11 cellular contexts compared by ENCODE assay signal in genomic region chr4:7805533-7806079, GRCh38.
DNase-seq lines count a peak whose midpoint lies in the region; ATAC-seq, FAIRE-seq and TF ChIP-seq lines count a peak whose summit lies in the region.
"Had no signal": no experiment of that assay in that cellular context is flagged by ENCODE, and none has a peak within 500 bp of the region (broad histone marks: within the 10 kb centered on the region; RNA-seq: fewer than 3 reads in every experiment).

No MANE protein-coding gene starts in this region.

- TF ChIP-seq EP300 in HepG2 (IDR thresholded peaks at IDR 0.05; ENCODE audit: low read depth in 2 of 2, low read length in 2 of 2) (peak; percentile 78 to 80; a peak in 3 of 4 replicates), HepG2 (CRISPR knock-in tag; IDR thresholded peaks at IDR 0.05; ENCODE audit: borderline replicate concordance) (peak; percentile 83; the same call in 1 of the 2 replicates)

- peak; percentile 49 to 70 for DNase-seq in NCI-H2081 (lab: John Stamatoyannopoulos, UW)
- no peak for DNase-seq in NCI-H2081 treated with DMSO at 0.1 percent for 48 hours (lab: John Stamatoyannopoulos, UW)
- DNase-seq in bronchial epithelial cell (ENCODE audit: low read depth) = peak; percentile 89
- DNase-seq in HepG2 (ENCODE audit: low spot score) = peak; percentile 96
- DNase-seq in ureter (ENCODE audit: low spot score) = peak; percentile 73
- no peak for DNase-seq in natural killer cell
- DNase-seq in cerebellar cortex (ENCODE audit: low spot score) = no peak
- DNase-seq: activated CD4-positive, alpha-beta memory T cell treated with anti-CD3 and anti-CD28 coated beads, Interleukin-2, amount 10 ng/mL, durations not matched to agents 7 days and 5 days had no signal

- FAIRE-seq in bronchial epithelial cell (lab: Jason Lieb, UNC) = no peak
- peak; percentile 81 for FAIRE-seq in HepG2 (lab: Jason Lieb, UNC)

- H3K4me1 ChIP-seq in HepG2 (ENCODE audit: insufficient read depth, low read length) = peaks cover 55% of the 10 kb centered on the region
- H3K4me1 ChIP-seq: parathyroid adenoma had no signal

- peaks cover 16% of the 10 kb centered on the region for H3K36me3 ChIP-seq in bronchial epithelial cell (ENCODE audit: control insufficient read depth, insufficient read depth, low read length)
- peaks cover 0 to 3% of the 10 kb centered on the region in 2 experiments; a peak in 2 of 5 replicates for H3K36me3 ChIP-seq in HepG2 (replicated peaks in 1 of 2; ENCODE audit: control insufficient read depth in 1 of 2, insufficient read depth in 2 of 2, low read length in 2 of 2)

- TF ChIP-seq POLR2A in HepG2 (IDR thresholded peaks at IDR 0.05; ENCODE audit: insufficient read depth in 1 of 2, low read depth in 2 of 2, low read length in 2 of 2) = 0 out of 4 replicates have a peak, but pooled peaks of 1 of the 2 experiments have one; percentile 45

- H3K4me2 ChIP-seq in HepG2 (ENCODE audit: low read depth, low read length) = peak overlapping the region; percentile 78

- H3K4me1 Mint-ChIP-seq in natural killer cell = peaks cover 6% of the 10 kb centered on the region in 2 donors
- H3K4me1 Mint-ChIP-seq: B cell had no signal

- no TSS peak for BruUV-seq in HepG2 (replicated peaks; lab: Mats Ljungman, UMichigan)

- H2AFZ ChIP-seq in HepG2 (ENCODE audit: low read length) = peak overlapping the region; percentile 42
- H2AFZ ChIP-seq: parathyroid adenoma had no signal

- in situ Hi-C loops in HepG2 (cut with HindIII; ENCODE audit: extremely low pct_ligation_motif_present, low pct_unique_long_range_greater_than_20kb) = no loop called here

- no peaks in the 10 kb centered on the region for H3K36me3 Mint-ChIP-seq in natural killer cell

- H3K27me3 Mint-ChIP-seq in natural killer cell (ENCODE audit: low read depth in 2 of 2) = peaks cover 0 to 6% of the 10 kb centered on the region in 2 donors
- H3K27me3 Mint-ChIP-seq: activated CD4-positive, alpha-beta memory T cell treated with anti-CD3 and anti-CD28 coated beads, Interleukin-2, amount 10 ng/mL, durations not matched to agents 7 days and 5 days had no signal

- no peak overlapping the region for H3K4me3 ChIP-seq in bronchial epithelial cell (ENCODE audit: low read depth, low read length)
- H3K4me3 ChIP-seq in HepG2 (replicated peaks in 1 of 3; ENCODE audit: insufficient read depth in 1 of 3, low read depth in 2 of 3, low read length in 3 of 3) = peak overlapping the region; percentile 42 to 66 (median 42); a peak in 5 of 6 replicates

- peak overlapping the region; percentile 74 for H3K9ac ChIP-seq in HepG2 (ENCODE audit: insufficient read depth, low read depth, low read length)
- H3K9ac ChIP-seq: parathyroid adenoma had no signal

- TF ChIP-seq RAD21 in HepG2 (CRISPR knock-in tag; IDR thresholded peaks at IDR 0.05) = no peak

- 3% methylated on average over 11 of the region's 11 CpGs for WGBS in HepG2 (ENCODE audit: low lambda C conversion rate)

- no peaks in the 10 kb centered on the region for H3K79me2 ChIP-seq in HepG2 (ENCODE audit: insufficient read depth, low read length)
- H3K79me2 ChIP-seq: parathyroid adenoma had no signal

- H3K27me3 ChIP-seq in bronchial epithelial cell (ENCODE audit: control insufficient read depth, insufficient read depth, low read length) (no peaks in the 10 kb centered on the region), HepG2 (ENCODE audit: control insufficient read depth in 1 of 2, insufficient read depth in 2 of 2, low read length in 2 of 2) (no peaks in the 10 kb centered on the region)

- no peak overlapping the region for H3K27ac Mint-ChIP-seq in natural killer cell
- H3K27ac Mint-ChIP-seq: activated CD4-positive, alpha-beta memory T cell treated with anti-CD3 and anti-CD28 coated beads, Interleukin-2, amount 10 ng/mL, durations not matched to agents 7 days and 5 days; B cell had no signal

- intact Hi-C loops in HepG2 (cut with micrococcal nuclease; ENCODE audit: unreplicated experiment) (no loop called here), natural killer cell (cut with micrococcal nuclease) (no loop called here)

- H3K9me3 Mint-ChIP-seq in natural killer cell = no peaks in the 10 kb centered on the region
- H3K9me3 Mint-ChIP-seq: activated CD4-positive, alpha-beta memory T cell treated with anti-CD3 and anti-CD28 coated beads, Interleukin-2, amount 10 ng/mL, durations not matched to agents 7 days and 5 days had no signal

- H3K4me3 Mint-ChIP-seq in natural killer cell = no peak overlapping the region
- H3K4me3 Mint-ChIP-seq: activated CD4-positive, alpha-beta memory T cell treated with anti-CD3 and anti-CD28 coated beads, Interleukin-2, amount 10 ng/mL, durations not matched to agents 7 days and 5 days; B cell had no signal

- H3K9me3 ChIP-seq in HepG2 (ENCODE audit: low read length) = no peaks in the 10 kb centered on the region

- TF ChIP-seq CTCF in bronchial epithelial cell (IDR thresholded peaks at IDR 0.05; ENCODE audit: insufficient read depth, low read length, severe bottlenecking) = no peak
- TF ChIP-seq CTCF in HepG2 (CRISPR knock-in tag; IDR thresholded peaks at IDR 0.05) = peak; percentile 17; the same call in 1 of the 2 replicates
- no peak for TF ChIP-seq CTCF in natural killer cell (IDR thresholded peaks at IDR 0.05)

- no peaks in the 10 kb centered on the region for H4K20me1 ChIP-seq in HepG2 (ENCODE audit: insufficient read depth, low read length)

- POLR2A ChIA-PET in HepG2 (lab: Yijun Ruan, JAX) = interaction anchor here (0.6 to 1.8 kb wide), 11 partner anchors 8 to 738 kb away, joined by 3 to 8 read pairs (median 4); partner anchors contain the start of gene GRPEL1

- CTCF ChIA-PET in HepG2 (lab: Yijun Ruan, JAX; ENCODE audit: low intra/inter-chr PET ratio, low total read pairs) = interaction anchor here (3.1 to 3.3 kb wide), 2 partner anchors 38 to 182 kb away, joined by 19 to 44 read pairs; no protein-coding TSS in a partner anchor

- ATAC-seq in HepG2 = peak; percentile 95
- no peak for ATAC-seq in natural killer cell
- no peak for ATAC-seq in GM21515 (IDR thresholded peaks at IDR 0.05; ENCODE audit: unreplicated experiment)

- peak overlapping the region; percentile 85 for H3K27ac ChIP-seq in HepG2 (ENCODE audit: extremely low read length, insufficient read depth, low read length)
- H3K27ac ChIP-seq: parathyroid adenoma had no signal

TF ChIP-seq in HepG2, 621 proteins besides CTCF, POLR2A, EP300 and RAD21 (continues in another document):
- TF ChIP-seq KDM5B (CRISPR knock-in tag; IDR thresholded peaks at IDR 0.05; ENCODE audit: borderline replicate concordance) (no peak), AHDC1 (CRISPR knock-in tag; IDR thresholded peaks at IDR 0.05; ENCODE audit: borderline replicate concordance) (no peak; the same call in 1 of the 2 replicates), MEIS2 (CRISPR knock-in tag; IDR thresholded peaks at IDR 0.05) (no peak), SALL1 (CRISPR knock-in tag; IDR thresholded peaks at IDR 0.05) (peak; percentile 88), RFX5 (IDR thresholded peaks at IDR 0.05; ENCODE audit: low read depth, low read length) (no peak), ARID3A (IDR thresholded peaks at IDR 0.05; ENCODE audit: low read depth, low read length) (no peak), PHF5A (CRISPR knock-in tag; IDR thresholded peaks at IDR 0.05; ENCODE audit: low read depth, unreplicated experiment) (no peak), SAP130 (CRISPR knock-in tag; IDR thresholded peaks at IDR 0.05; ENCODE audit: low read depth) (peak; percentile 83)

Comparison
In these comparisons a context has a peak if more than half of its experiments do, and no peak if none do; other contexts are left out.
1. DNase-seq: peak in NCI-H2081 (2 of 2), bronchial epithelial cell (single experiment), HepG2 (single experiment) and ureter (single experiment); none in NCI-H2081 treated with DMSO at 0.1 percent for 48 hours (single experiment), natural killer cell (single experiment) and cerebellar cortex (single experiment).